In the genomic region with DNA sequence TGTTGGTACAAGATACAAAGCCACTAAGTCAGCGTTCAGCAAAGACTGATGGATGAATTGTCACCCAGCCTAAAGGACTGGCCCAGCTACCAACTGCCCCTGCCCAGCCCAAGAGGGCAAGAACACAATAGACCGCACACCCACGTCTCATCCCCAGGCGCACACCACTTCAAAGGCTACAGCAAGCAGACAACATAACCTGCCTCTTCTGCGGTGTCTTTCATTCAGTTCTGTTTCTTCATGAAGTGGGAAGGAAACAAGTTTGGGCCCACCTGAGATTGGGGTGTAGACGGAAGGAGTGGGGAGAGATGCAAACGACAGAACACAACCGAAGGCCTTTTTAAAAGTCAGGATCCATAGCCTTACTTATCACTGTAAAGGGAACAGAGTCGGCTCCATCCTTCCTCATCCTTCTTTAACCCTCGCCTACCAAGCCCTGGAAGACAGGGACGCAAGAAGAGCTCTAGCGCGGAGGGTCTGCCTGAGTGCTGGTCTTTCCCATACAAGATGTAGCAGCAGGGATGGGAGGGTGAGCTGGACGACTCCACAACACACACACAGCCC, we compare ENCODE assay signal across 8 cellular contexts.
DNase-seq lines count a peak whose midpoint lies in the region; ATAC-seq and TF ChIP-seq lines count a peak whose summit lies in the region.

No MANE protein-coding gene starts in this region.

- H3K27me3 ChIP-seq in brain microvascular endothelial cell (replicated peaks) (no peaks in the 10 kb centered on the region), layer of hippocampus (ENCODE audit: control insufficient read depth, insufficient read depth, low read length) (no peaks in the 10 kb centered on the region)

- peak overlapping the region; percentile 84 for H3K4me3 ChIP-seq in brain microvascular endothelial cell (ENCODE audit: low read depth, low read length)

- H3K27ac ChIP-seq in brain microvascular endothelial cell = peak overlapping the region; percentile 86
- H3K27ac ChIP-seq in layer of hippocampus (ENCODE audit: low read depth, low read length) = peak overlapping the region; percentile 97

- in situ Hi-C loops in brain microvascular endothelial cell (cut with HindIII; ENCODE audit: low pct_ligation_motif_present, low sequenced_read_pairs) = no loop called here

- DNase-seq in stimulated activated CD4-positive, alpha-beta T cell treated with anti-CD3 and anti-CD28 coated beads, Interleukin-12 subunit alpha, Interleukin-12 subunit beta, amount 100 ng/mL, for 48 hours (ENCODE audit: low read depth in 2 of 3, low spot score in 1 of 3) = peak in 2 of 3 donors; percentile 19 to 27
- no peak for DNase-seq in stimulated activated CD4-positive, alpha-beta T cell treated with anti-CD3 and anti-CD28 coated beads, Interleukin-12 subunit alpha, Interleukin-12 subunit beta, amount 100 ng/mL, for 4 hours
- DNase-seq in brain microvascular endothelial cell = peak; percentile 12
- peak; percentile 38 for DNase-seq in stimulated activated CD4-positive, alpha-beta T cell treated with anti-CD3 and anti-CD28 coated beads, Interleukin-4, amount 100 ng/mL, for 24 hours

- no peak for TF ChIP-seq CTCF in brain microvascular endothelial cell (IDR thresholded peaks at IDR 0.05; ENCODE audit: low read depth, low read length, missing control alignments)

- H3K36me3 ChIP-seq in brain microvascular endothelial cell (replicated peaks) = no peaks in the 10 kb centered on the region

- ATAC-seq in SK-N-SH treated with all-trans-retinoic acid at 6 μM for 48 hours (peak; percentile 67), HG03378 (IDR thresholded peaks at IDR 0.05; ENCODE audit: unreplicated experiment) (no peak), GM18907 (IDR thresholded peaks at IDR 0.05; ENCODE audit: unreplicated experiment) (no peak)

TF ChIP-seq in SK-N-SH treated with all-trans-retinoic acid at 6 μM for 48 hours, 23 proteins besides CTCF, POLR2A, EP300 and RAD21:
- TF ChIP-seq TOX (CRISPR knock-in tag; IDR thresholded peaks at IDR 0.05; ENCODE audit: borderline replicate concordance) (no peak), OSR1 (CRISPR knock-in tag; IDR thresholded peaks at IDR 0.05) (no peak), GLIS3 (CRISPR knock-in tag; IDR thresholded peaks at IDR 0.05) (no peak), ZC3H10 (CRISPR knock-in tag; IDR thresholded peaks at IDR 0.05) (no peak), RARB (CRISPR knock-in tag; IDR thresholded peaks at IDR 0.05) (no peak), ZNF70 (CRISPR knock-in tag; IDR thresholded peaks at IDR 0.05) (no peak), ARNTL (CRISPR knock-in tag; IDR thresholded peaks at IDR 0.05; ENCODE audit: borderline replicate concordance, low read depth) (no peak), ZFP3 (CRISPR knock-in tag; IDR thresholded peaks at IDR 0.05) (no peak), CSDC2 (CRISPR knock-in tag; IDR thresholded peaks at IDR 0.05) (no peak), ZNF565 (CRISPR knock-in tag; conservative IDR thresholded peaks at IDR 0.05; ENCODE audit: low read depth) (no peak), ZFP30 (CRISPR knock-in tag; IDR thresholded peaks at IDR 0.05) (no peak), ZNF8 (CRISPR knock-in tag; IDR thresholded peaks at IDR 0.05) (no peak)
- TF ChIP-seq, protein P1, sequence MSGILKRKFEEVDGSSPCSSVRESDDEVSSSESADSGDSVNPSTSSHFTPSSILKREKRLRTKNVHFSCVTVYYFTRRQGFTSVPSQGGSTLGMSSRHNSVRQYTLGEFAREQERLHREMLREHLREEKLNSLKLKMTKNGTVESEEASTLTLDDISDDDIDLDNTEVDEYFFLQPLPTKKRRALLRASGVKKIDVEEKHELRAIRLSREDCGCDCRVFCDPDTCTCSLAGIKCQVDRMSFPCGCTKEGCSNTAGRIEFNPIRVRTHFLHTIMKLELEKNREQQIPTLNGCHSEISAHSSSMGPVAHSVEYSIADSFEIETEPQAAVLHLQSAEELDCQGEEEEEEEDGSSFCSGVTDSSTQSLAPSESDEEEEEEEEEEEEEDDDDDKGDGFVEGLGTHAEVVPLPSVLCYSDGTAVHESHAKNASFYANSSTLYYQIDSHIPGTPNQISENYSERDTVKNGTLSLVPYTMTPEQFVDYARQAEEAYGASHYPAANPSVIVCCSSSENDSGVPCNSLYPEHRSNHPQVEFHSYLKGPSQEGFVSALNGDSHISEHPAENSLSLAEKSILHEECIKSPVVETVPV (CRISPR knock-in tag; IDR thresholded peaks at IDR 0.05) = no peak
- TF ChIP-seq, protein P2, sequence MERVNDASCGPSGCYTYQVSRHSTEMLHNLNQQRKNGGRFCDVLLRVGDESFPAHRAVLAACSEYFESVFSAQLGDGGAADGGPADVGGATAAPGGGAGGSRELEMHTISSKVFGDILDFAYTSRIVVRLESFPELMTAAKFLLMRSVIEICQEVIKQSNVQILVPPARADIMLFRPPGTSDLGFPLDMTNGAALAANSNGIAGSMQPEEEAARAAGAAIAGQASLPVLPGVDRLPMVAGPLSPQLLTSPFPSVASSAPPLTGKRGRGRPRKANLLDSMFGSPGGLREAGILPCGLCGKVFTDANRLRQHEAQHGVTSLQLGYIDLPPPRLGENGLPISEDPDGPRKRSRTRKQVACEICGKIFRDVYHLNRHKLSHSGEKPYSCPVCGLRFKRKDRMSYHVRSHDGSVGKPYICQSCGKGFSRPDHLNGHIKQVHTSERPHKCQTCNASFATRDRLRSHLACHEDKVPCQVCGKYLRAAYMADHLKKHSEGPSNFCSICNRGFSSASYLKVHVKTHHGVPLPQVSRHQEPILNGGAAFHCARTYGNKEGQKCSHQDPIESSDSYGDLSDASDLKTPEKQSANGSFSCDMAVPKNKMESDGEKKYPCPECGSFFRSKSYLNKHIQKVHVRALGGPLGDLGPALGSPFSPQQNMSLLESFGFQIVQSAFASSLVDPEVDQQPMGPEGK (CRISPR knock-in tag; IDR thresholded peaks at IDR 0.05; ENCODE audit: borderline replicate concordance) = no peak; the same call in 1 of the 2 replicates
